ENCODE assay signal across 13 cellular contexts in the genomic region with DNA sequence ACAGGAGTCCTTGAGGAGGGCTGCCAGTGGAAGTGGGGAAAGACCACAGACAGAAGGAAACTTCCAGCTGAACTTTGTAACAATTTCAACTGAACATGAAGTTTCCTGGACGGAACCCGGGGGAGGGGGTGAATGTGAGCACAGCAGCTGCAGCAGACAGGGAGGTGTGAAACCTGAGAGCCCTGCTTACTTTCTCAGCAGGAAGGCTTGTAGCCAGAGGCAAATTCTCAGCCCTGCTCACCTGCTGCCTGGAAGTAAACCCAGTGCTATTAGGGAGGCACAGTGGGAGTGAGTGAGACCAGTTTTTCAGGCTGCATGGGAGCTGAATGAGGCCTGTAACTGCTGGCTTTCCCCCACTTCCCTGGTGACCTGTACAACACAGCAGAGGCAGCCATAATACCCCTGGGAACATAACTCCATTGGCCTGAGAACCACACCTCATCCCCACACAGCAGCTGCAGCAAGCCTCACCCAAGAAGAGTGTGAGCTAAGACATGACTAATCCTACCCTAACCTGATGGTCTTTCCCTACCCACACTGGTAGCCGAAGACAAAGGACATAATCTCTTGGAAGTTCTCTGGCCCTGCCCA. TPM values are rescaled to one million over a fixed set of nuclear protein-coding genes. Genes with fewer than 3 reads are reported as not detected.
DNase-seq lines count a peak whose midpoint lies in the region; ATAC-seq, FAIRE-seq and TF ChIP-seq lines count a peak whose summit lies in the region.
"Had no signal": no experiment of that assay in that cellular context is flagged by ENCODE, and none has a peak within 500 bp of the region (broad histone marks: within the 10 kb centered on the region; RNA-seq: fewer than 3 reads in every experiment).

No MANE protein-coding gene starts in this region.

- in situ Hi-C loops in gastrocnemius medialis (cut with MboI; ENCODE audit: low sequenced_read_pairs in 4 of 4), result no loop called here

- no peaks in the 10 kb centered on the region for H3K9me2 ChIP-seq in OCI-LY7 (ENCODE audit: insufficient read depth, low read length)

- H3K4me1 ChIP-seq in gastrocnemius medialis, result no peaks in the 10 kb centered on the region
- peaks cover 0 to 2% of the 10 kb centered on the region in 2 donors for H3K4me1 ChIP-seq in kidney (ENCODE audit: control insufficient read depth in 1 of 2, insufficient read depth in 1 of 2, low read depth in 1 of 2, low read length in 2 of 2)
- H3K4me1 ChIP-seq in OCI-LY7 (ENCODE audit: insufficient read depth, low read length, poor library complexity, severe bottlenecking), result no peaks in the 10 kb centered on the region
- H3K4me1 ChIP-seq: Peyer's patch had no signal

- no peak overlapping the region for H2AFZ ChIP-seq in OCI-LY7 (ENCODE audit: low read length)

- H3K9me3 ChIP-seq in gastrocnemius medialis (no peaks in the 10 kb centered on the region), kidney (ENCODE audit: control insufficient read depth in 1 of 2, low read length in 2 of 2) (no peaks in the 10 kb centered on the region), OCI-LY7 (ENCODE audit: low read length) (no peaks in the 10 kb centered on the region)
- H3K9me3 ChIP-seq: Peyer's patch had no signal

- peak overlapping the region; percentile 91 for H3K27ac ChIP-seq in RWPE1
- no peak overlapping the region for H3K27ac ChIP-seq in gastrocnemius medialis
- no peak overlapping the region for H3K27ac ChIP-seq in kidney (ENCODE audit: low read depth in 2 of 2, low read length in 2 of 2)
- no peak overlapping the region for H3K27ac ChIP-seq in OCI-LY7 (ENCODE audit: low read depth, low read length, poor library complexity, severe bottlenecking)
- H3K27ac ChIP-seq: Peyer's patch had no signal

- CTCF ChIA-PET in RWPE1 (lab: Yijun Ruan, JAX) (interaction anchor here (0.6 to 0.7 kb wide), 2 partner anchors 122 to 618 kb away, joined by 3 to 4 read pairs; no protein-coding TSS in a partner anchor), OCI-LY7 (lab: Charles Lee; ENCODE audit: unreplicated experiment) (no interaction called here)

- intact Hi-C loops in gastrocnemius medialis (cut with DNase I; ENCODE audit: low total_unique reads), result no loop called here
- intact Hi-C loops in kidney (cut with DNase I), result no loop called here
- intact Hi-C loops in OCI-LY7 (cut with micrococcal nuclease; ENCODE audit: unreplicated experiment), result no loop called here

- H3K36me3 ChIP-seq in gastrocnemius medialis, result no peaks in the 10 kb centered on the region
- no peaks in the 10 kb centered on the region for H3K36me3 ChIP-seq in kidney (ENCODE audit: control insufficient read depth in 1 of 2, insufficient read depth in 2 of 2, low read length in 2 of 2)
- no peaks in the 10 kb centered on the region for H3K36me3 ChIP-seq in OCI-LY7 (ENCODE audit: insufficient read depth, low read length)
- H3K36me3 ChIP-seq: Peyer's patch had no signal

- H3K9ac ChIP-seq in kidney (ENCODE audit: low read length in 2 of 2), result no peak overlapping the region

- TF ChIP-seq CTCF in RWPE1 (conservative IDR thresholded peaks at IDR 0.05; ENCODE audit: low read depth) (no peak), gastrocnemius medialis (IDR thresholded peaks at IDR 0.05 in 4 of 5, conservative IDR thresholded peaks at IDR 0.05 in 1 of 5) (no peak), kidney (IDR thresholded peaks at IDR 0.05; ENCODE audit: borderline replicate concordance, extremely low read depth, insufficient read depth) (no peak), OCI-LY7 (conservative IDR thresholded peaks at IDR 0.05; ENCODE audit: low read length) (no peak)

- no peaks in the 10 kb centered on the region for H3K79me2 ChIP-seq in OCI-LY7 (ENCODE audit: insufficient read depth, low read depth, low read length)

- DNase-seq in ELF-1 (ENCODE audit: low read depth, low spot score) (peak; percentile 97), NCI-H1092 treated with DMSO at 0.1 percent for 48 hours (lab: John Stamatoyannopoulos, UW) (peak; percentile 72), RWPE1 (ENCODE audit: low spot score) (peak; percentile 79), left kidney (ENCODE audit: low read depth, low spot score) (peak; percentile 94), gastrocnemius medialis (no peak), kidney (no peak), OCI-LY7 (ENCODE audit: low spot score) (no peak)
- DNase-seq: Peyer's patch; retina; stimulated activated naive CD4-positive, alpha-beta T cell treated with Interleukin-2 at 50 U/mL for 16 hours had no signal

- no peak for ATAC-seq in gastrocnemius medialis
- no peak for ATAC-seq in activated CD4-positive, CD25-positive, alpha-beta regulatory T cell treated with anti-CD3 and anti-CD28 coated beads, Interleukin-2, amount 50 U/mL, for 24 hours

- no peaks in the 10 kb centered on the region for H4K20me1 ChIP-seq in OCI-LY7 (ENCODE audit: insufficient read depth, low read length)

- TF ChIP-seq POLR2A in gastrocnemius medialis (IDR thresholded peaks at IDR 0.05), result no peak

- BruUV-seq in OCI-LY7 (replicated peaks; lab: Mats Ljungman, UMichigan), result no TSS peak

- H3K4me2 ChIP-seq in OCI-LY7 (ENCODE audit: low read length), result no peak overlapping the region

- POLR2A ChIA-PET in RWPE1 (lab: Yijun Ruan, JAX; ENCODE audit: low non-redundant PET) (interaction anchor here (0.5 kb wide), 1 partner anchor 159 kb away, joined by 9 read pairs; no protein-coding TSS in a partner anchor), OCI-LY7 (lab: Charles Lee) (no interaction called here)

- no peak overlapping the region for H3K4me3 ChIP-seq in gastrocnemius medialis
- no peak overlapping the region for H3K4me3 ChIP-seq in kidney (ENCODE audit: low read length in 2 of 2)
- H3K4me3 ChIP-seq in OCI-LY7 (ENCODE audit: low read depth, low read length, poor library complexity, severe bottlenecking), result no peak overlapping the region
- H3K4me3 ChIP-seq: Peyer's patch had no signal

- no peak for FAIRE-seq in kidney (lab: Jason Lieb, UNC)
- FAIRE-seq: islet of Langerhans had no signal

- H3K27me3 ChIP-seq in gastrocnemius medialis, result no peaks in the 10 kb centered on the region
- H3K27me3 ChIP-seq: Peyer's patch had no signal

RNA-seq across cellular contexts. Expression of gene SPRR2F, which starts 9.6 kb away (rescaled TPM):
- total RNA-seq in gastrocnemius medialis, result not detected
- total RNA-seq in kidney, result not detected
- polyA plus RNA-seq in kidney (ENCODE audit: insufficient read depth, low read depth, low replicate concordance), result not detected
- total RNA-seq in OCI-LY7 (2014; rRNA removed; shearing (Covaris generic)), result not detected in 2 replicates
- total RNA-seq in OCI-LY7 (2022), result not detected in 2 replicates
- total RNA-seq: activated CD8-positive, alpha-beta memory T cell treated with anti-CD3 and anti-CD28 coated beads for 36 hours; Peyer's patch had no signal

RNA-seq across cellular contexts. Expression of gene SPRR2G, which starts 27.8 kb away (rescaled TPM):
- not detected for total RNA-seq in gastrocnemius medialis
- not detected for total RNA-seq in kidney
- polyA plus RNA-seq in kidney (ENCODE audit: insufficient read depth, low read depth, low replicate concordance), result not detected
- not detected in 2 replicates for total RNA-seq in OCI-LY7 (2014; rRNA removed; shearing (Covaris generic))
- total RNA-seq in OCI-LY7 (2022), result not detected in 2 replicates
- total RNA-seq: activated CD8-positive, alpha-beta memory T cell treated with anti-CD3 and anti-CD28 coated beads for 36 hours; Peyer's patch had no signal

RNA-seq across cellular contexts. Expression of gene SPRR2E, which starts 28.6 kb away (rescaled TPM):
- total RNA-seq in gastrocnemius medialis (not detected), kidney (not detected), OCI-LY7 (2022) (not detected in 2 replicates)
- not detected for polyA plus RNA-seq in kidney (ENCODE audit: insufficient read depth, low read depth, low replicate concordance)
- total RNA-seq in OCI-LY7 (2014; rRNA removed; shearing (Covaris generic)), result not detected in 2 replicates
- total RNA-seq: activated CD8-positive, alpha-beta memory T cell treated with anti-CD3 and anti-CD28 coated beads for 36 hours; Peyer's patch had no signal

RNA-seq across cellular contexts. Expression of gene SPRR2B, which starts 51.5 kb away (rescaled TPM):
- not detected for total RNA-seq in gastrocnemius medialis
- not detected for total RNA-seq in kidney
- polyA plus RNA-seq in kidney (ENCODE audit: insufficient read depth, low read depth, low replicate concordance), result not detected
- total RNA-seq in OCI-LY7 (2014; rRNA removed; shearing (Covaris generic)), result not detected in 2 replicates
- not detected in 2 replicates for total RNA-seq in OCI-LY7 (2022)
- total RNA-seq: activated CD8-positive, alpha-beta memory T cell treated with anti-CD3 and anti-CD28 coated beads for 36 hours; Peyer's patch had no signal

Comparison
In these comparisons a context has a peak if more than half of its experiments do, and no peak if none do; other contexts are left out.
1. DNase-seq: peak in ELF-1 (single experiment), NCI-H1092 treated with DMSO at 0.1 percent for 48 hours (single experiment), RWPE1 (single experiment) and left kidney (single experiment); none in gastrocnemius medialis (0 of 2), kidney (single experiment) and OCI-LY7 (single experiment).